Comparison of ENCODE assay signal across 18 cellular contexts in the genomic region with DNA sequence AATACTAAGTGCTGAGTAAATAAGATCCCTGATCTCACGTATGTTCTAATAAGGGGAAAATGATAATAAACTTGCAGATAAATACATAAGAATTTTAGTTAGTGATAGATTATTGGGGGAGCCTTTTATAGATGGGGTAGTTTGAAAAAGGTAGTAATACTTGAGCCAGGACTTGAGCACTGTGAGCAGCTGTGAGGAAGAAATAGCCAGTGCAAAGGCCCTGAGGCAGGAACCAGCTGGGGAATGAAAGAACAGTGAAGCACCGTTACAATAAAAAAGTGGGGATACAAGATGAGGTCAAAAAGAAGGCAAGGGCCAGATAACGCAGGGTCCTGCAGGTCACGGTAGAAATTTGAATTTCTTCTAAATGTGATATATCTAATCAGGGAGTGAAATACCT.
DNase-seq lines count a peak whose midpoint lies in the region; ATAC-seq, FAIRE-seq and TF ChIP-seq lines count a peak whose summit lies in the region.
"Had no signal": no experiment of that assay in that cellular context is flagged by ENCODE, and none has a peak within 500 bp of the region (broad histone marks: within the 10 kb centered on the region; RNA-seq: fewer than 3 reads in every experiment).

No MANE protein-coding gene starts in this region.

- no peaks in the 10 kb centered on the region for H3K79me1 ChIP-seq in IMR-90 (ENCODE audit: low read depth in 1 of 2, low read length in 2 of 2)

- ATAC-seq in IMR-90 (ENCODE audit: low read depth), result no peak
- ATAC-seq in right lobe of liver, result no peak
- ATAC-seq in pancreas, result no peak

- no peak overlapping the region for H2BK5ac ChIP-seq in IMR-90 (ENCODE audit: low read depth, low read length, poor library complexity, severe bottlenecking)

- FAIRE-seq in pancreas (lab: Jason Lieb, UNC), result no peak
- FAIRE-seq: GM12878 had no signal

- H2AK9ac ChIP-seq in IMR-90 (replicated peaks; ENCODE audit: low read depth, low read length, poor library complexity), result no peak overlapping the region

- peak overlapping the region; percentile 27 for H3K27ac ChIP-seq in 22Rv1
- no peak overlapping the region for H3K27ac ChIP-seq in IMR-90 (ENCODE audit: insufficient read depth, low read length)
- H3K27ac ChIP-seq in right lobe of liver, result peak overlapping the region; percentile 16 to 87 (median 40)
- H3K27ac ChIP-seq in pancreas, result no peak overlapping the region

- no peaks in the 10 kb centered on the region for H4K20me1 ChIP-seq in IMR-90 (ENCODE audit: insufficient read depth, low read length)
- H4K20me1 ChIP-seq: BLaER1 treated with 17β-estradiol and CSF1 and Interleukin-3, amounts not matched to agents 10 nM and 100 nM had no signal

- dilution Hi-C loops in IMR-90 (cut with HindIII; ENCODE audit: low sequenced_read_pairs, unreplicated experiment), result no loop called here

- no peak overlapping the region for H4K8ac ChIP-seq in IMR-90 (ENCODE audit: low read depth in 2 of 2, low read length in 2 of 2)

- H2AFZ ChIP-seq in IMR-90 (replicated peaks; ENCODE audit: low read length, poor library complexity), result no peak overlapping the region

- H2BK15ac ChIP-seq in IMR-90 (ENCODE audit: low read depth, low read length), result 0 out of 3 replicates have a peak overlapping the region, but pooled peaks have one; percentile 87

- H3K4ac ChIP-seq in IMR-90 (ENCODE audit: low read depth, low read length), result no peak overlapping the region

- no peak overlapping the region for H4K91ac ChIP-seq in IMR-90 (ENCODE audit: insufficient read depth, low read depth, low read length)

- POLR2A ChIA-PET in IMR-90 (lab: Charles Lee; ENCODE audit: unreplicated experiment), result no interaction called here

- 0 out of 2 replicates have a peak, but pooled peaks cover 2% of the 10 kb centered on the region for H3K9me1 ChIP-seq in IMR-90 (ENCODE audit: insufficient read depth, low read length)

- DNase-seq in IMR-90 (no peak), right lobe of liver (no peak), pancreas (no peak), EL (no peak), NCI-H1436 treated with DMSO at 0.1 percent for 48 hours (lab: John Stamatoyannopoulos, UW) (no peak)
- DNase-seq in activated effector memory CD4-positive, alpha-beta T cell treated with Interleukin-2 at 50 U/mL for 16 hours, result no peak
- DNase-seq: CD4-positive, CD25-positive, alpha-beta regulatory T cell; CD8-positive, alpha-beta memory T cell; COR-L47; DMS153; DMS79; KBM-7 had no signal

- no peak for TF ChIP-seq POLR2A in IMR-90 (IDR thresholded peaks at IDR 0.05; ENCODE audit: low read depth, low read length)
- no peak for TF ChIP-seq POLR2A in right lobe of liver (IDR thresholded peaks at IDR 0.05)

- no peak overlapping the region; the same call in 1 of the 2 replicates for H4K5ac ChIP-seq in IMR-90 (ENCODE audit: low read depth, low read length)

- no peaks in the 10 kb centered on the region for H3K36me3 Mint-ChIP-seq in dendritic cell treated with granulocyte-macrophage colony-stimulating factor and Interleukin-4, amounts not matched to agents 40 ng/mL and 50 ng/mL, for 4 days (ENCODE audit: low read depth)
- H3K36me3 Mint-ChIP-seq: CD4-positive, CD25-positive, alpha-beta regulatory T cell; CD8-positive, alpha-beta memory T cell had no signal

- no peaks in the 10 kb centered on the region for H3K9me3 Mint-ChIP-seq in dendritic cell treated with granulocyte-macrophage colony-stimulating factor and Interleukin-4, amounts not matched to agents 40 ng/mL and 50 ng/mL, for 4 days
- H3K9me3 Mint-ChIP-seq: CD8-positive, alpha-beta memory T cell had no signal

- no peak overlapping the region for H3K4me3 ChIP-seq in IMR-90 (ENCODE audit: insufficient read depth, low read depth, low read length)
- H3K4me3 ChIP-seq in right lobe of liver, result no peak overlapping the region
- H3K4me3 ChIP-seq in pancreas, result no peak overlapping the region
- H3K4me3 ChIP-seq: BLaER1 treated with 17β-estradiol and CSF1 and Interleukin-3, amounts not matched to agents 10 nM and 100 nM; GM12878; HAP-1 had no signal

- in situ Hi-C loops in IMR-90 (cut with MboI; ENCODE audit: low sequenced_read_pairs), result no loop called here

- intact Hi-C loops in IMR-90 (cut with micrococcal nuclease) (no loop called here), right lobe of liver (cut with DNase I) (no loop called here), pancreas (cut with DNase I) (no loop called here)
- intact Hi-C loops in dendritic cell treated with granulocyte-macrophage colony-stimulating factor and Interleukin-4, amounts not matched to agents 40 ng/mL and 50 ng/mL, for 4 days (cut with micrococcal nuclease), result no loop called here

- H3K4me1 Mint-ChIP-seq in dendritic cell treated with granulocyte-macrophage colony-stimulating factor and Interleukin-4, amounts not matched to agents 40 ng/mL and 50 ng/mL, for 4 days (ENCODE audit: low read depth), result peaks cover 24% of the 10 kb centered on the region
- H3K4me1 Mint-ChIP-seq: B cell; CD4-positive, CD25-positive, alpha-beta regulatory T cell had no signal

- no peak overlapping the region for H3K56ac ChIP-seq in IMR-90 (ENCODE audit: extremely low read depth, insufficient read depth, low read length)

- H2BK120ac ChIP-seq in IMR-90 (ENCODE audit: low read depth, low read length), result no peak overlapping the region

- BruUV-seq in IMR-90 (replicated peaks; lab: Mats Ljungman, UMichigan), result no TSS peak

- H3K27me3 Mint-ChIP-seq in dendritic cell treated with granulocyte-macrophage colony-stimulating factor and Interleukin-4, amounts not matched to agents 40 ng/mL and 50 ng/mL, for 4 days, result no peaks in the 10 kb centered on the region
- H3K27me3 Mint-ChIP-seq: B cell had no signal

- H3K9ac ChIP-seq in IMR-90 (ENCODE audit: low read depth, low read length), result no peak overlapping the region
- H3K9ac ChIP-seq: BLaER1 treated with 17β-estradiol and CSF1 and Interleukin-3, amounts not matched to agents 10 nM and 100 nM had no signal

- CTCF ChIA-PET in IMR-90 (lab: Yijun Ruan, JAX), result interaction anchor here (1.5 kb wide), 1 partner anchor 8 kb away, joined by 3 read pairs; no protein-coding TSS in a partner anchor

- no peak overlapping the region for H3K4me3 Mint-ChIP-seq in dendritic cell treated with granulocyte-macrophage colony-stimulating factor and Interleukin-4, amounts not matched to agents 40 ng/mL and 50 ng/mL, for 4 days
- H3K4me3 Mint-ChIP-seq: B cell; CD4-positive, CD25-positive, alpha-beta regulatory T cell; CD8-positive, alpha-beta memory T cell had no signal

- no peak overlapping the region for H3K14ac ChIP-seq in IMR-90 (replicated peaks; ENCODE audit: low read depth, low read length)

- H3K4me1 ChIP-seq in IMR-90 (ENCODE audit: control insufficient read depth, insufficient read depth, low read length) (peaks cover 4% of the 10 kb centered on the region), right lobe of liver (peaks cover 0 to 54% (median 8%) of the 10 kb centered on the region in 4 donors), pancreas (peaks cover 22 to 53% (median 30%) of the 10 kb centered on the region in 3 donors)
- H3K4me1 ChIP-seq: HAP-1 had no signal

- H3K27ac Mint-ChIP-seq in dendritic cell treated with granulocyte-macrophage colony-stimulating factor and Interleukin-4, amounts not matched to agents 40 ng/mL and 50 ng/mL, for 4 days, result peak overlapping the region; percentile 66
- H3K27ac Mint-ChIP-seq: B cell; CD4-positive, CD25-positive, alpha-beta regulatory T cell had no signal

- no CpG with 5 or more reads among the region's 4 CpGs for WGBS in IMR-90 (ENCODE audit: extremely low coverage in 2 of 2, insufficient read length in 1 of 2), 2 experiments
- WGBS in right lobe of liver (ENCODE audit: insufficient coverage, low coverage, low lambda C conversion rate, missing lambda C conversion rate), result 80% methylated on average over 4 of the region's 4 CpGs
- WGBS in pancreas, 2 donors, result 73% methylated on average over 4 of the region's 4 CpGs

- TF ChIP-seq CTCF in 22Rv1 (IDR thresholded peaks at IDR 0.05) (no peak), IMR-90 (conservative IDR thresholded peaks at IDR 0.05; ENCODE audit: low read depth, low read length) (no peak), right lobe of liver (IDR thresholded peaks at IDR 0.05) (no peak), pancreas (IDR thresholded peaks at IDR 0.05) (no peak)

- TF ChIP-seq RAD21 in IMR-90 (IDR thresholded peaks at IDR 0.05; ENCODE audit: low read length), result no peak

- H3K4me2 ChIP-seq in IMR-90 (ENCODE audit: low read depth, low read length), result no peak overlapping the region

- no peaks in the 10 kb centered on the region for H3K36me3 ChIP-seq in IMR-90 (ENCODE audit: control insufficient read depth, insufficient read depth, low read length)
- no peaks in the 10 kb centered on the region for H3K36me3 ChIP-seq in right lobe of liver
- no peaks in the 10 kb centered on the region for H3K36me3 ChIP-seq in pancreas
- H3K36me3 ChIP-seq: BLaER1 treated with 17β-estradiol and CSF1 and Interleukin-3, amounts not matched to agents 10 nM and 100 nM; HAP-1 had no signal

- H2AK5ac ChIP-seq in IMR-90 (ENCODE audit: low read depth, low read length), result no peak overlapping the region

- no peaks in the 10 kb centered on the region for H3K9me3 ChIP-seq in IMR-90 (ENCODE audit: control insufficient read depth, insufficient read depth, low read length)
- no peaks in the 10 kb centered on the region for H3K9me3 ChIP-seq in right lobe of liver
- no peaks in the 10 kb centered on the region for H3K9me3 ChIP-seq in pancreas
- H3K9me3 ChIP-seq: BLaER1 treated with 17β-estradiol and CSF1 and Interleukin-3, amounts not matched to agents 10 nM and 100 nM; HAP-1 had no signal

- H3K18ac ChIP-seq in IMR-90 (ENCODE audit: low read depth, low read length), result no peak overlapping the region

- no peaks in the 10 kb centered on the region for H3K27me3 ChIP-seq in IMR-90 (ENCODE audit: control insufficient read depth, insufficient read depth, low read length)
- H3K27me3 ChIP-seq in right lobe of liver, result no peaks in the 10 kb centered on the region
- no peaks in the 10 kb centered on the region for H3K27me3 ChIP-seq in pancreas
- H3K27me3 ChIP-seq: BLaER1 treated with 17β-estradiol and CSF1 and Interleukin-3, amounts not matched to agents 10 nM and 100 nM had no signal

- no peak overlapping the region for H2BK20ac ChIP-seq in IMR-90 (ENCODE audit: low read depth, low read length)

- H3K23ac ChIP-seq in IMR-90 (ENCODE audit: low read depth, low read length), result no peak overlapping the region

TF ChIP-seq in IMR-90, 13 proteins besides CTCF, POLR2A, EP300 and RAD21:
- TF ChIP-seq MAFK (IDR thresholded peaks at IDR 0.05; ENCODE audit: low read depth, low read length), result no peak
- TF ChIP-seq RCOR1 (IDR thresholded peaks at IDR 0.05; ENCODE audit: insufficient replicate concordance, low read length), result no peak
- TF ChIP-seq BHLHE40 (IDR thresholded peaks at IDR 0.05; ENCODE audit: low read depth, low read length), result no peak
- TF ChIP-seq FOS (IDR thresholded peaks at IDR 0.05; ENCODE audit: low read depth, low read length), result no peak
- no peak for TF ChIP-seq SMC3 (IDR thresholded peaks at IDR 0.05; ENCODE audit: low read depth, low read length)
- TF ChIP-seq NFE2L2 (IDR thresholded peaks at IDR 0.05; ENCODE audit: low read depth, low read length), result no peak

Comparison
In these comparisons a context has a peak if more than half of its experiments do, and no peak if none do; other contexts are left out.
1. H3K27ac ChIP-seq: peak in 22Rv1 (single experiment) and right lobe of liver (3 of 3); none in IMR-90 (single experiment) and pancreas (0 of 4).